7 cellular contexts compared by ENCODE assay signal in genomic region chr7:76311838-76312237, GRCh38. TPM values are rescaled to one million over a fixed set of nuclear protein-coding genes. Genes with fewer than 3 reads are reported as not detected.
DNase-seq lines count a peak whose midpoint lies in the region; ATAC-seq, FAIRE-seq and TF ChIP-seq lines count a peak whose summit lies in the region.
"Not testable (repeated sequence)": the region's sequence is repeated elsewhere in the genome, so short reads cannot be mapped to it uniquely, and the experiment has no call there.

No MANE protein-coding gene starts in this region.

- H2BK5ac ChIP-seq in H1 (ENCODE audit: low read depth, low read length), result not testable (repeated sequence)

- H3K18ac ChIP-seq in H1 (ENCODE audit: extremely low read depth, low read length), result not testable (repeated sequence)

- TF ChIP-seq POLR2A in K562 (conservative IDR thresholded peaks at IDR 0.05); H1 (IDR thresholded peaks at IDR 0.05; ENCODE audit: control extremely low read depth in 1 of 2, low read depth in 2 of 2, low read length in 2 of 2); gastrocnemius medialis (IDR thresholded peaks at IDR 0.05); vagina (IDR thresholded peaks at IDR 0.05): not testable (repeated sequence)

- H3K27ac ChIP-seq in BLaER1; K562 (ENCODE audit: extremely low read depth, low read depth, low read length); H1 (ENCODE audit: low read depth, low read length): not testable (repeated sequence)
- H3K27ac ChIP-seq in RWPE1 (peak overlapping the region; percentile 100), psoas muscle (peak overlapping the region; percentile 82), gastrocnemius medialis (peak overlapping the region; percentile 78 to 100 (median 91)), vagina (peak overlapping the region; percentile 100)

- CTCF ChIA-PET in RWPE1 (lab: Yijun Ruan, JAX) (interaction anchor here (0.6 to 0.7 kb wide), 4 partner anchors 21 to 135 kb away, joined by 3 to 7 read pairs (median 4); no protein-coding TSS in a partner anchor), K562 (lab: Yijun Ruan, JAX; ENCODE audit: low intra/inter-chr PET ratio) (interaction anchor here (0.7 kb wide), 1 partner anchor 134 kb away, joined by 3 read pairs; no protein-coding TSS in a partner anchor), H1 (lab: Charles Lee; ENCODE audit: partially characterized antibody) (interaction anchor here (1.1 to 20.9 kb wide), 10 partner anchors 21 to 243 kb away, joined by 3 to 426 read pairs (median 6); no protein-coding TSS in a partner anchor)

- H3K36me3 ChIP-seq in BLaER1; K562 (ENCODE audit: control insufficient read depth, insufficient read depth, low read length); H1 (ENCODE audit: control insufficient read depth in 2 of 4, insufficient read depth in 4 of 4, low read length in 3 of 4); psoas muscle (ENCODE audit: insufficient read depth in 1 of 2, low read depth in 1 of 2); gastrocnemius medialis; vagina: not testable (repeated sequence)

- DNase-seq in RWPE1 (ENCODE audit: low spot score); K562 (ENCODE audit: extremely low read depth in 1 of 4, low spot score in 3 of 4); H1 (ENCODE audit: low read depth in 1 of 2, low spot score in 2 of 2); psoas muscle; gastrocnemius medialis; vagina (ENCODE audit: extremely low spot score in 2 of 2): not testable (repeated sequence)

- H4K5ac ChIP-seq in H1 (ENCODE audit: insufficient read length, low read depth, low read length), result not testable (repeated sequence)

- not testable (repeated sequence) for H3K23me2 ChIP-seq in H1 (ENCODE audit: low read depth, low read length)

- not testable (repeated sequence) for H3K9ac ChIP-seq in BLaER1; K562 (ENCODE audit: insufficient read depth in 1 of 2, low read depth in 2 of 2, low read length in 2 of 2); H1 (replicated peaks in 1 of 4; ENCODE audit: extremely low read depth in 1 of 4, low read depth in 3 of 4, low read length in 3 of 4)

- peak overlapping the region; percentile 54 for H4K91ac ChIP-seq in H1 (replicated peaks; ENCODE audit: insufficient read length, low read length)

- not testable (repeated sequence) for H4K20me1 ChIP-seq in BLaER1; K562 (replicated peaks; ENCODE audit: control insufficient read depth, insufficient read depth, low read length); H1 (replicated peaks in 1 of 2; ENCODE audit: control insufficient read depth in 1 of 2, insufficient read depth in 2 of 2, low read length in 2 of 2)

- TF ChIP-seq RAD21 in K562 (CRISPR knock-in tag; conservative IDR thresholded peaks at IDR 0.05 in 1 of 2, IDR thresholded peaks at IDR 0.05 in 1 of 2); H1 (IDR thresholded peaks at IDR 0.05 in 1 of 2, conservative IDR thresholded peaks at IDR 0.05 in 1 of 2; ENCODE audit: low read depth in 2 of 2, low read length in 2 of 2): not testable (repeated sequence)

- not testable (repeated sequence) for H3K14ac ChIP-seq in H1 (ENCODE audit: insufficient read length)

- intact Hi-C loops in K562 (cut with micrococcal nuclease), result loop anchor here (5.0 kb wide), 2 partner anchors 35 to 445 kb away; no protein-coding TSS in a partner anchor
- intact Hi-C loops in psoas muscle (cut with DNase I); gastrocnemius medialis (cut with DNase I; ENCODE audit: low total_unique reads); vagina (cut with DNase I): not testable (repeated sequence)

- H2BK120ac ChIP-seq in H1 (replicated peaks; ENCODE audit: low read depth, low read length), result not testable (repeated sequence)

- not testable (repeated sequence) for BruUV-seq in K562 (replicated peaks; lab: Mats Ljungman, UMichigan)

- not testable (repeated sequence) for H2AK5ac ChIP-seq in H1 (ENCODE audit: low read depth, low read length)

- not testable (repeated sequence) for H3K4me3 ChIP-seq in BLaER1; K562; H1 (ENCODE audit: extremely low read depth in 1 of 4, insufficient read depth in 2 of 4, low read depth in 3 of 4, low read length in 4 of 4); psoas muscle; gastrocnemius medialis; vagina

- 75% methylated on average over 6 of the region's 6 CpGs for WGBS in K562 (ENCODE audit: insufficient coverage, low coverage, missing lambda C conversion rate)
- WGBS in H1 (ENCODE audit: extremely low coverage in 1 of 2, insufficient coverage in 1 of 2, insufficient read length in 1 of 2, insufficient replicate concordance in 2 of 2, low coverage in 1 of 2, low lambda C conversion rate in 2 of 2, missing lambda C conversion rate in 1 of 2), 2 experiments, result 98% methylated on average over 6 of the region's 6 CpGs; no CpG with 5 or more reads in 1 of the 2 experiments
- 95 to 97% (median 95%) methylated on average over 6 of the region's 6 CpGs for WGBS in psoas muscle, 3 donors

- not testable (repeated sequence) for TF ChIP-seq CTCF in RWPE1 (conservative IDR thresholded peaks at IDR 0.05; ENCODE audit: low read depth); K562 (IDR thresholded peaks at IDR 0.05 in 2 of 3, conservative IDR thresholded peaks at IDR 0.05 in 1 of 3; ENCODE audit: insufficient read depth in 2 of 3, low read depth in 1 of 3, low read length in 3 of 3); H1 (IDR thresholded peaks at IDR 0.05; ENCODE audit: control extremely low read depth in 1 of 3, insufficient read depth in 1 of 3, low read depth in 1 of 3, low read length in 3 of 3); psoas muscle (IDR thresholded peaks at IDR 0.05); gastrocnemius medialis (IDR thresholded peaks at IDR 0.05 in 4 of 5, conservative IDR thresholded peaks at IDR 0.05 in 1 of 5); vagina (IDR thresholded peaks at IDR 0.05)

- not testable (repeated sequence) for H2AFZ ChIP-seq in K562 (ENCODE audit: low read depth, low read length); H1 (ENCODE audit: low read length)

- ATAC-seq in K562, psoas muscle, gastrocnemius medialis: not testable (repeated sequence)

- not testable (repeated sequence) for H3K23ac ChIP-seq in H1 (ENCODE audit: insufficient read length)

- not testable (repeated sequence) for H3K79me1 ChIP-seq in H1 (ENCODE audit: low read depth, low read length)

- H3K9me1 ChIP-seq in K562 (ENCODE audit: control insufficient read depth, insufficient read depth, low read length), result not testable (repeated sequence)

- not testable (repeated sequence) for FAIRE-seq in K562 (lab: Jason Lieb, UNC); H1 (lab: Jason Lieb, UNC)

- H2BK15ac ChIP-seq in H1 (ENCODE audit: low read length), result not testable (repeated sequence)

- not testable (repeated sequence) for H2BK12ac ChIP-seq in H1 (ENCODE audit: low read depth, low read length)

- H2BK20ac ChIP-seq in H1 (ENCODE audit: low read length), result not testable (repeated sequence)

- in situ Hi-C loops in K562 (cut with MboI), result loop anchor here (5.0 kb wide), 1 partner anchor 135 kb away; no protein-coding TSS in a partner anchor
- in situ Hi-C loops in gastrocnemius medialis (cut with MboI; ENCODE audit: low sequenced_read_pairs in 4 of 4), result loop anchor here (5.0 to 10.0 kb wide), 2 partner anchors 135 to 137 kb away; no protein-coding TSS in a partner anchor

- POLR2A ChIA-PET in RWPE1 (lab: Yijun Ruan, JAX; ENCODE audit: low non-redundant PET), result not testable (repeated sequence)
- POLR2A ChIA-PET in K562 (lab: Yijun Ruan, JAX) (interaction anchor here (0.9 kb wide), 1 partner anchor 49 kb away, joined by 4 read pairs; no protein-coding TSS in a partner anchor), H1 (lab: Charles Lee; ENCODE audit: partially characterized antibody) (interaction anchor here (1.0 to 1.4 kb wide), 4 partner anchors 13 to 53 kb away, joined by 3 to 4 read pairs (median 3); no protein-coding TSS in a partner anchor)

- H3K9me3 ChIP-seq in BLaER1, result peaks cover 11% of the 10 kb centered on the region
- not testable (repeated sequence) for H3K9me3 ChIP-seq in K562 (replicated peaks; ENCODE audit: control insufficient read depth, insufficient read depth, low read depth, low read length); H1 (ENCODE audit: insufficient read depth in 2 of 2, low read depth in 1 of 2, low read length in 1 of 2); psoas muscle; gastrocnemius medialis; vagina

- H3K79me2 ChIP-seq in K562 (ENCODE audit: control insufficient read depth, insufficient read depth, low read length); H1 (ENCODE audit: control insufficient read depth in 1 of 2, insufficient read depth in 2 of 2, low read length in 2 of 2): not testable (repeated sequence)

- peak overlapping the region; percentile 11; the same call in 1 of the 2 replicates for H3K4me2 ChIP-seq in BLaER1
- not testable (repeated sequence) for H3K4me2 ChIP-seq in K562 (ENCODE audit: insufficient read depth, low read length); H1 (ENCODE audit: insufficient read depth in 1 of 2, low read depth in 2 of 2, low read length in 2 of 2)

- not testable (repeated sequence) for H3K4ac ChIP-seq in H1 (replicated peaks; ENCODE audit: insufficient read length, low read depth, low read length)

- not testable (repeated sequence) for H3K27me3 ChIP-seq in BLaER1; K562 (ENCODE audit: control insufficient read depth in 2 of 2, insufficient read depth in 2 of 2, low read length in 2 of 2); H1 (replicated peaks in 1 of 4; ENCODE audit: control insufficient read depth in 3 of 4, extremely low read depth in 1 of 4, insufficient read depth in 3 of 4, low read length in 3 of 4); psoas muscle (ENCODE audit: insufficient read depth in 3 of 3, low read length in 2 of 3); gastrocnemius medialis; vagina

- TF ChIP-seq EP300 in K562 (IDR thresholded peaks at IDR 0.05; ENCODE audit: low read length); H1 (IDR thresholded peaks at IDR 0.05; ENCODE audit: borderline replicate concordance in 1 of 2, low read depth in 2 of 2, low read length in 2 of 2): not testable (repeated sequence)

- peaks cover 57% of the 10 kb centered on the region for H3K4me1 ChIP-seq in BLaER1
- H3K4me1 ChIP-seq in K562 (replicated peaks in 1 of 2; ENCODE audit: control insufficient read depth in 2 of 2, insufficient read depth in 2 of 2, low read length in 2 of 2), result peaks cover 11 to 31% of the 10 kb centered on the region in 2 experiments; a peak in 4 of 5 replicates
- H3K4me1 ChIP-seq in H1 (replicated peaks in 1 of 4; ENCODE audit: control insufficient read depth in 3 of 4, insufficient read depth in 4 of 4, low read length in 3 of 4), result not testable (repeated sequence)
- H3K4me1 ChIP-seq in psoas muscle, result peaks cover 17% of the 10 kb centered on the region
- peaks cover 23 to 32% of the 10 kb centered on the region in 2 donors for H3K4me1 ChIP-seq in gastrocnemius medialis
- H3K4me1 ChIP-seq in vagina, result peaks cover 16% of the 10 kb centered on the region

- H3K56ac ChIP-seq in H1 (replicated peaks; ENCODE audit: insufficient read length, low read depth, low read length), result not testable (repeated sequence)

- not testable (repeated sequence) for H4K8ac ChIP-seq in H1 (ENCODE audit: extremely low read depth, insufficient read depth, low read length)

RNA-seq across cellular contexts. Expression of gene HSPB1, which starts 9.4 kb away (rescaled TPM):
- 7.2 and 18.6 TPM in 2 replicates for total RNA-seq in K562 (2011; cell fraction: chromatin; rRNA removed; ENCODE audit: low replicate concordance)
- 37.0 and 39.4 TPM in 2 replicates for total RNA-seq in K562 (2011; cell fraction: nucleolus; rRNA removed)
- 25.3 and 28.7 TPM in 2 replicates for total RNA-seq in K562 (2011; cell fraction: nucleoplasm; rRNA removed)
- total RNA-seq in K562 (2014; rRNA removed), result 138 and 216 TPM in 2 replicates
- 16.0 and 27.1 TPM in 2 replicates for total RNA-seq in K562 (2014; rRNA removed; fragmentation: Illumina TruSeq; extraction: Trizol)
- 180 TPM in 2 replicates for total RNA-seq in K562 (2015; rRNA removed; fragmentation: Illumina TruSeq; extraction: Trizol)
- 522 and 565 TPM in 2 replicates for total RNA-seq in K562 (2021)
- polyA plus RNA-seq in K562 (2011; rRNA removed), result 44.8 and 88.9 TPM in 2 replicates
- 114 and 636 TPM in 2 replicates for polyA plus RNA-seq in K562 (2011; cell fraction: cytosol; rRNA removed)
- 55.5 and 127 TPM in 2 replicates for polyA plus RNA-seq in K562 (2011; cell fraction: nucleus; rRNA removed)
- polyA plus RNA-seq in K562 (2012), result 343 and 551 TPM in 2 replicates
- 258 and 607 TPM in 2 replicates for polyA plus RNA-seq in K562 (2014; fragmentation: Illumina TruSeq; extraction: Trizol)
- 100 to 1,000 TPM in 1 of 2 experiments, 10 to 100 TPM in 1; 97.3 to 128 TPM for polyA plus RNA-seq in K562 (2014; fragmentation: Nextera tagmentation; extraction: Ambion mirVana)
- polyA plus RNA-seq in K562 (2014; rRNA removed), result 283 and 298 TPM in 2 replicates
- polyA minus RNA-seq in K562 (2011; rRNA and poly(A)+ RNA removed), result 7.3 and 10.1 TPM in 2 replicates
- polyA minus RNA-seq in K562 (2011; cell fraction: cytosol; rRNA and poly(A)+ RNA removed), result 107 and 110 TPM in 2 replicates
- 19.9 and 22.8 TPM in 2 replicates for polyA minus RNA-seq in K562 (2011; cell fraction: nucleus; rRNA and poly(A)+ RNA removed)
- total RNA-seq in H1 (2021; fragmentation: NEBNext Ultra II Directional; extraction: Animal tissue kit (Norgen Biotek cat#: 25700)), result 165 and 194 TPM in 2 replicates
- 254 and 440 TPM in 2 replicates for polyA plus RNA-seq in H1 (2011; rRNA removed)
- polyA plus RNA-seq in H1 (2011; cell fraction: cytosol; rRNA removed), result 140 TPM
- polyA plus RNA-seq in H1 (2011; cell fraction: nucleus; rRNA removed), result 158 TPM
- 103 to 239 TPM (median 205 TPM) in 4 replicates for polyA plus RNA-seq in H1 (2012, experiment 1 of 2)
- polyA plus RNA-seq in H1 (2012, experiment 2 of 2), result 130 TPM
- polyA plus RNA-seq in H1 (2013, experiment 1 of 2), result 200 TPM
- polyA plus RNA-seq in H1 (2013, experiment 2 of 2), result 202 TPM
- 12.2 and 16.7 TPM in 2 replicates for polyA minus RNA-seq in H1 (2011; rRNA and poly(A)+ RNA removed)
- 52.6 TPM for polyA minus RNA-seq in H1 (2011; cell fraction: cytosol; rRNA and poly(A)+ RNA removed)
- polyA minus RNA-seq in H1 (2011; cell fraction: nucleus; rRNA and poly(A)+ RNA removed), result 46.7 TPM
- 1,000 to 10,000 TPM; 2,972 to 5,803 (median 5,243) TPM for total RNA-seq in psoas muscle
- 1,000 to 10,000 TPM; 1,312 to 4,364 (median 1,775) TPM for polyA plus RNA-seq in psoas muscle
- total RNA-seq in gastrocnemius medialis, result 1,000 to 10,000 TPM; 1,878 to 2,898 (median 2,185) TPM
- 3,606 TPM for total RNA-seq in vagina

RNA-seq across cellular contexts. Expression of gene YWHAG, which starts 47.0 kb away (rescaled TPM):
- 60.5 and 71.2 TPM in 2 replicates for total RNA-seq in K562 (2011; cell fraction: chromatin; rRNA removed; ENCODE audit: low replicate concordance)
- total RNA-seq in K562 (2011; cell fraction: nucleolus; rRNA removed), result 39.9 and 41.7 TPM in 2 replicates
- 59.5 and 77.9 TPM in 2 replicates for total RNA-seq in K562 (2011; cell fraction: nucleoplasm; rRNA removed)
- total RNA-seq in K562 (2014; rRNA removed), result 50.3 and 53.2 TPM in 2 replicates
- total RNA-seq in K562 (2014; rRNA removed; fragmentation: Illumina TruSeq; extraction: Trizol), result 144 and 155 TPM in 2 replicates
- 135 and 136 TPM in 2 replicates for total RNA-seq in K562 (2015; rRNA removed; fragmentation: Illumina TruSeq; extraction: Trizol)
- 238 and 246 TPM in 2 replicates for total RNA-seq in K562 (2021)
- 67.6 and 94.5 TPM in 2 replicates for polyA plus RNA-seq in K562 (2011; rRNA removed)
- polyA plus RNA-seq in K562 (2011; cell fraction: cytosol; rRNA removed), result 43.4 and 52.2 TPM in 2 replicates
- 30.1 and 40.2 TPM in 2 replicates for polyA plus RNA-seq in K562 (2011; cell fraction: nucleus; rRNA removed)
- polyA plus RNA-seq in K562 (2012), result 142 and 212 TPM in 2 replicates
- 200 and 204 TPM in 2 replicates for polyA plus RNA-seq in K562 (2014; fragmentation: Illumina TruSeq; extraction: Trizol)
- polyA plus RNA-seq in K562 (2014; fragmentation: Nextera tagmentation; extraction: Ambion mirVana), result 10 to 100 TPM; 30.4 to 37.6 TPM
- polyA plus RNA-seq in K562 (2014; rRNA removed), result 74.9 and 83.6 TPM in 2 replicates
- polyA minus RNA-seq in K562 (2011; rRNA and poly(A)+ RNA removed), result 142 and 187 TPM in 2 replicates
- polyA minus RNA-seq in K562 (2011; cell fraction: cytosol; rRNA and poly(A)+ RNA removed), result 110 and 154 TPM in 2 replicates
- 23.0 and 31.1 TPM in 2 replicates for polyA minus RNA-seq in K562 (2011; cell fraction: nucleus; rRNA and poly(A)+ RNA removed)
- 241 and 244 TPM in 2 replicates for total RNA-seq in H1 (2021; fragmentation: NEBNext Ultra II Directional; extraction: Animal tissue kit (Norgen Biotek cat#: 25700))
- 57.2 and 62.9 TPM in 2 replicates for polyA plus RNA-seq in H1 (2011; rRNA removed)
- 78.4 TPM for polyA plus RNA-seq in H1 (2011; cell fraction: cytosol; rRNA removed)
- 44.9 TPM for polyA plus RNA-seq in H1 (2011; cell fraction: nucleus; rRNA removed)
- 133 to 194 TPM (median 144 TPM) in 4 replicates for polyA plus RNA-seq in H1 (2012, experiment 1 of 2)
- 49.5 TPM for polyA plus RNA-seq in H1 (2012, experiment 2 of 2)
- polyA plus RNA-seq in H1 (2013, experiment 1 of 2), result 120 TPM
- 119 TPM for polyA plus RNA-seq in H1 (2013, experiment 2 of 2)
- polyA minus RNA-seq in H1 (2011; rRNA and poly(A)+ RNA removed), result 96.5 and 98.8 TPM in 2 replicates
- polyA minus RNA-seq in H1 (2011; cell fraction: cytosol; rRNA and poly(A)+ RNA removed), result 105 TPM
- polyA minus RNA-seq in H1 (2011; cell fraction: nucleus; rRNA and poly(A)+ RNA removed), result 54.5 TPM
- total RNA-seq in psoas muscle, result 100 to 1,000 TPM; 342 to 421 (median 401) TPM
- 100 to 1,000 TPM; 204 to 523 (median 213) TPM for polyA plus RNA-seq in psoas muscle
- 100 to 1,000 TPM; 119 to 262 (median 179) TPM for total RNA-seq in gastrocnemius medialis
- total RNA-seq in vagina, result 73.2 TPM
